ENCODE assay signal across 23 cellular contexts in genomic region chrX:13855689-13856425, GRCh38. TPM values are rescaled to one million over a fixed set of nuclear protein-coding genes. Genes with fewer than 3 reads are reported as not detected.
A peak's percentile ranks its signal among the peaks of the same experiment; 100 is the strongest.
DNase-seq lines count a peak whose midpoint lies in the region; ATAC-seq and TF ChIP-seq lines count a peak whose summit lies in the region.
"Had no signal": no experiment of that assay in that cellular context is flagged by ENCODE, and none has a peak within 500 bp of the region (broad histone marks: within the 10 kb centered on the region; RNA-seq: fewer than 3 reads in every experiment).

No MANE protein-coding gene starts in this region.

- in situ Hi-C loops in mammary epithelial cell (cut with MboI; ENCODE audit: low sequenced_read_pairs in 2 of 2) = no loop called here

- peaks cover 9% of the 10 kb centered on the region; the same call in 1 of the 2 replicates for H3K4me1 ChIP-seq in H9 (ENCODE audit: insufficient read depth, low read length)
- H3K4me1 ChIP-seq in mammary epithelial cell (ENCODE audit: insufficient read depth, low read length) = peaks cover 19% of the 10 kb centered on the region
- H3K4me1 ChIP-seq in right lobe of liver = no peaks in the 10 kb centered on the region
- H3K4me1 ChIP-seq: sigmoid colon, uterus had no signal

- H4K20me1 ChIP-seq in H9 (ENCODE audit: control insufficient read depth, insufficient read depth, insufficient read length) (no peaks in the 10 kb centered on the region), mammary epithelial cell (ENCODE audit: insufficient read depth, low read length) (no peaks in the 10 kb centered on the region)

- H3K4me3 Mint-ChIP-seq in H9 = peak overlapping the region in 1 of 2 experiments; percentile 13; a peak in 1 of 5 replicates
- H3K4me3 Mint-ChIP-seq: dendritic cell treated with granulocyte-macrophage colony-stimulating factor and Interleukin-4, amounts not matched to agents 40 ng/mL and 50 ng/mL, for 4 days had no signal

- no peak overlapping the region for H2BK120ac ChIP-seq in H9 (ENCODE audit: low read depth, low read length, poor library complexity, severe bottlenecking)

- H3K27ac Mint-ChIP-seq in H9 = peak overlapping the region in 2 of 3 experiments; percentile 38 to 83; a peak in 3 of 7 replicates
- H3K27ac Mint-ChIP-seq: dendritic cell treated with granulocyte-macrophage colony-stimulating factor and Interleukin-4, amounts not matched to agents 40 ng/mL and 50 ng/mL, for 4 days had no signal

- peaks cover 3% of the 10 kb centered on the region for H3K79me1 ChIP-seq in H9 (ENCODE audit: insufficient read depth, low read depth, low read length, poor library complexity, severe bottlenecking)

- TF ChIP-seq CTCF in GM12865 (IDR thresholded peaks at IDR 0.05; ENCODE audit: insufficient read depth, low read depth, low read length, missing control alignments) (no peak), H9 (conservative IDR thresholded peaks at IDR 0.05) (no peak), mammary epithelial cell (conservative IDR thresholded peaks at IDR 0.05 in 1 of 2, IDR thresholded peaks at IDR 0.05 in 1 of 2; ENCODE audit: extremely low read depth in 1 of 2, insufficient read depth in 1 of 2, low read depth in 1 of 2, low read length in 2 of 2) (no peak), right lobe of liver (IDR thresholded peaks at IDR 0.05) (no peak)

- H4K8ac ChIP-seq in H9 (replicated peaks; ENCODE audit: insufficient read length, low read depth, low read length) = no peak overlapping the region

- no peak overlapping the region for H2AFZ ChIP-seq in H9 (ENCODE audit: low read length)
- H2AFZ ChIP-seq in mammary epithelial cell (ENCODE audit: low read depth, low read length) = peak overlapping the region; percentile 18
- H2AFZ ChIP-seq: GM23248 had no signal

- H3K4ac ChIP-seq in H9 (ENCODE audit: low read depth, low read length) = no peak overlapping the region

- H3K23ac ChIP-seq in H9 (ENCODE audit: insufficient read length, low read depth, low read length) = no peak overlapping the region

- no peak overlapping the region for H4K91ac ChIP-seq in H9 (ENCODE audit: insufficient read length, low read depth, low read length)

- no peak for TF ChIP-seq POLR2A in right lobe of liver (IDR thresholded peaks at IDR 0.05)

- CTCF ChIA-PET in mammary epithelial cell (lab: Charles Lee; ENCODE audit: low non-redundant PET) = no interaction called here

- dilution Hi-C loops in mammary epithelial cell (cut with HindIII; ENCODE audit: low sequenced_read_pairs) = no loop called here

- no peak overlapping the region for H3K14ac ChIP-seq in H9 (ENCODE audit: insufficient read depth, low read length)

- H3K27ac ChIP-seq in H9 (ENCODE audit: insufficient read length, low read depth, low read length) (no peak overlapping the region), mammary epithelial cell (ENCODE audit: insufficient read depth, low read depth, low read length) (no peak overlapping the region), right lobe of liver (no peak overlapping the region)
- H3K27ac ChIP-seq: GM23248, ovary, sigmoid colon, uterus had no signal

- no peaks in the 10 kb centered on the region for H3K27me3 Mint-ChIP-seq in H9 (ENCODE audit: low read depth)
- H3K27me3 Mint-ChIP-seq: dendritic cell treated with granulocyte-macrophage colony-stimulating factor and Interleukin-4, amounts not matched to agents 40 ng/mL and 50 ng/mL, for 4 days had no signal

- H2BK12ac ChIP-seq in H9 (ENCODE audit: insufficient read length, low read depth, low read length) = no peak overlapping the region

- H3K9me3 ChIP-seq in H9 (ENCODE audit: control insufficient read depth, low read depth, low read length) (no peaks in the 10 kb centered on the region), mammary epithelial cell (replicated peaks; ENCODE audit: insufficient read depth, low read length) (no peaks in the 10 kb centered on the region), right lobe of liver (no peaks in the 10 kb centered on the region)
- H3K9me3 ChIP-seq: ovary, sigmoid colon, uterus had no signal

- no peak overlapping the region for H2BK5ac ChIP-seq in H9 (ENCODE audit: insufficient read length, low read length)

- H3K27me3 ChIP-seq in H9 (ENCODE audit: insufficient read depth, low read length) (no peaks in the 10 kb centered on the region), mammary epithelial cell (ENCODE audit: insufficient read depth, low read length) (no peaks in the 10 kb centered on the region), right lobe of liver (no peaks in the 10 kb centered on the region)
- H3K27me3 ChIP-seq: ovary, sigmoid colon, uterus had no signal

- no peaks in the 10 kb centered on the region for H3K23me2 ChIP-seq in H9 (ENCODE audit: insufficient read length, low read depth, low read length, poor library complexity, severe bottlenecking)

- no peak overlapping the region for H3T11ph ChIP-seq in H9 (ENCODE audit: low read length)

- peaks cover 30 to 36% of the 10 kb centered on the region in 2 experiments for H3K9me3 Mint-ChIP-seq in H9
- H3K9me3 Mint-ChIP-seq: dendritic cell treated with granulocyte-macrophage colony-stimulating factor and Interleukin-4, amounts not matched to agents 40 ng/mL and 50 ng/mL, for 4 days had no signal

- no peaks in the 10 kb centered on the region for H3K36me3 ChIP-seq in mammary epithelial cell (ENCODE audit: insufficient read depth, low read length)
- no peaks in the 10 kb centered on the region for H3K36me3 ChIP-seq in right lobe of liver
- H3K36me3 ChIP-seq: ovary, sigmoid colon, uterus had no signal

- H3K79me2 ChIP-seq in H9 (ENCODE audit: insufficient read depth, low read length) (peaks cover 5% of the 10 kb centered on the region; the same call in 1 of the 2 replicates), mammary epithelial cell (ENCODE audit: insufficient read depth, low read length) (no peaks in the 10 kb centered on the region)

- no peak overlapping the region for H2AK5ac ChIP-seq in H9 (ENCODE audit: insufficient read length, low read length)

- H3K56ac ChIP-seq in H9 (ENCODE audit: insufficient read length, low read depth, low read length) = no peak overlapping the region

- no peak for ATAC-seq in right lobe of liver

- WGBS in H9 (ENCODE audit: extremely low coverage, insufficient read length, low lambda C conversion rate) = no CpG with 5 or more reads among the region's 1 CpG
- 17% methylated on average over 1 of the region's 1 CpG for WGBS in mammary epithelial cell (ENCODE audit: low coverage, missing lambda C conversion rate)
- WGBS in right lobe of liver (ENCODE audit: insufficient coverage, low coverage, low lambda C conversion rate, missing lambda C conversion rate) = 60% methylated on average over 1 of the region's 1 CpG

- H3K4me1 Mint-ChIP-seq in H9 = peaks cover 27 to 44% of the 10 kb centered on the region in 2 experiments

- H2BK15ac ChIP-seq in H9 (ENCODE audit: low read depth, low read length) = no peak overlapping the region

- BruUV-seq in mammary epithelial cell (replicated peaks; lab: Mats Ljungman, UMichigan) = no TSS peak

- no peak overlapping the region for H3K18ac ChIP-seq in H9 (ENCODE audit: insufficient read length, low read depth, low read length)

- no peak overlapping the region for H4K5ac ChIP-seq in H9 (ENCODE audit: insufficient read length, low read depth, low read length)

- H3K36me3 Mint-ChIP-seq in H9 (ENCODE audit: insufficient read depth in 1 of 3, low read depth in 3 of 3) = peaks cover 5 to 7% (median 5%) of the 10 kb centered on the region in 3 experiments; a peak in 5 of 7 replicates

- no peak overlapping the region for H2BK20ac ChIP-seq in H9 (ENCODE audit: low read depth, low read length, poor library complexity, severe bottlenecking)

- H3K9ac ChIP-seq in H9 (ENCODE audit: extremely low read depth, insufficient read length, low read length) = no peak overlapping the region
- H3K9ac ChIP-seq in mammary epithelial cell (ENCODE audit: insufficient read depth, low read length) = no peak overlapping the region
- H3K9ac ChIP-seq: GM23248 had no signal

- H3K4me3 ChIP-seq in GM12865 (ENCODE audit: low read depth, low read length) = no peak overlapping the region
- no peak overlapping the region for H3K4me3 ChIP-seq in mammary epithelial cell (replicated peaks in 1 of 3; ENCODE audit: insufficient read depth in 1 of 3, low read depth in 2 of 3, low read length in 3 of 3)
- no peak overlapping the region for H3K4me3 ChIP-seq in right lobe of liver
- H3K4me3 ChIP-seq: GM23248, lung, ovary, sigmoid colon, uterus had no signal

- H3K4me2 ChIP-seq in H9 (ENCODE audit: insufficient read depth, insufficient read length, low read length) (no peak overlapping the region), mammary epithelial cell (ENCODE audit: insufficient read depth, low read depth, low read length) (peak overlapping the region; percentile 29)

- intact Hi-C loops in mammary epithelial cell (cut with micrococcal nuclease) (no loop called here), right lobe of liver (cut with DNase I) (no loop called here)

- DNase-seq in GM12865 (ENCODE audit: low read depth) (peak; percentile 28), H9 (no peak), NCI-H2227 (lab: John Stamatoyannopoulos, UW; ENCODE audit: unreplicated experiment) (peak; percentile 42), mammary epithelial cell (peak; percentile 38), right lobe of liver (no peak), NCI-H1694 (lab: John Stamatoyannopoulos, UW) (no peak), putamen (ENCODE audit: low spot score) (no peak)
- no peak for DNase-seq in activated T-cell treated with anti-CD3 and anti-CD28 coated beads, Interleukin-2, amount 50 U/mL, for 1 hour
- DNase-seq: activated CD4-positive, CD25-positive, alpha-beta regulatory T cell treated with anti-CD3 and anti-CD28 coated beads, Interleukin-2, amount 50 U/mL, for 72 hours; activated gamma-delta T cell; aorta; glutamatergic neuron; GM23248; NCI-H1694 treated with DMSO at 0.1 percent for 48 hours; NCI-H526; ovary; sigmoid colon; stimulated activated CD4-positive, alpha-beta T cell treated with anti-CD3 and anti-CD28 coated beads, Interleukin-2, amount 100 ng/mL, for 24 hours; T-helper 9 cell; uterus had no signal

RNA-seq across cellular contexts. Expression of gene GPM6B, which starts 39.0 kb away (rescaled TPM):
- total RNA-seq in H9 (2021) (73.9 and 79.8 TPM in 2 replicates), mammary epithelial cell (100 to 1,000 TPM in 1 of 2 donors, 1 to 10 TPM in 1; 4.0 to 146 TPM), right lobe of liver (1 to 10 TPM in 1 of 6 experiments, under 1 TPM in 5; 0.18 to 1.6 (median 0.64) TPM)
- 152 TPM for polyA plus RNA-seq in mammary epithelial cell
- 268 TPM for polyA minus RNA-seq in mammary epithelial cell
- total RNA-seq: OCI-LY7 had no signal

Comparison
In these comparisons a context has a peak if more than half of its experiments do, and no peak if none do; other contexts are left out.
1. DNase-seq: peak in GM12865 (single experiment), NCI-H2227 (single experiment) and mammary epithelial cell (single experiment); none in H9 (single experiment), activated T-cell treated with anti-CD3 and anti-CD28 coated beads, Interleukin-2, amount 50 U/mL, for 1 hour (single experiment), right lobe of liver (0 of 3), NCI-H1694 (single experiment) and putamen (single experiment).